ENCODE assay signal across 23 cellular contexts in genomic region chr2:50635824-50636223, GRCh38.
"Had no signal": no experiment of that assay in that cellular context is flagged by ENCODE, and none has a peak within 500 bp of the region (broad histone marks: within the 10 kb centered on the region; RNA-seq: fewer than 3 reads in every experiment).

No MANE protein-coding gene starts in this region.

- H3K27me3 ChIP-seq: esophagus squamous epithelium, neutrophil, right atrium auricular region, spleen, testis, tibial artery had no signal

- H3K27ac ChIP-seq: esophagus squamous epithelium, lower lobe of right lung, neutrophil, prostate gland, right atrium auricular region, skin epidermis, spleen, testis, tibial artery had no signal

- H3K9me3 ChIP-seq: esophagus squamous epithelium, lower lobe of right lung, neutrophil, prostate gland, right atrium auricular region, spleen, testis, tibial artery had no signal

- FAIRE-seq: endometrium, keratinocyte had no signal

- H3K36me3 ChIP-seq: esophagus squamous epithelium, lower lobe of right lung, neutrophil, prostate gland, right atrium auricular region, spleen, tibial artery had no signal

- ATAC-seq: effector memory CD8-positive, alpha-beta T cell; left ventricle myocardium superior; lower lobe of right lung; naive thymus-derived CD8-positive, alpha-beta T cell; stimulated activated memory B cell treated with anti-CD40 and anti-IgM and Interleukin-4, amounts not matched to agents 10 μg/mL and 1 μg/mL and 100 μg/mL, for 72 hours; stimulated activated naive CD8-positive, alpha-beta T cell treated with anti-CD3 and anti-CD28 coated beads, Interleukin-15, Interleukin-2, amounts not matched to agents 100 U/mL and 50 U/mL, for 24 hours had no signal

- H3K4me3 ChIP-seq: esophagus squamous epithelium, lower lobe of right lung, prostate gland, right atrium auricular region, skin epidermis, spleen, testis, tibial artery had no signal

- H3K4me1 ChIP-seq: esophagus squamous epithelium, lower lobe of right lung, prostate gland, right atrium auricular region, spleen, testis, tibial artery had no signal

- DNase-seq: cortex of kidney; effector memory CD8-positive, alpha-beta T cell; erythroblast; esophagus squamous epithelium; foreskin melanocyte; hypothalamus; immature natural killer cell; left ventricle myocardium superior; lower lobe of right lung; naive thymus-derived CD8-positive, alpha-beta T cell; spleen; stimulated activated CD4-positive, alpha-beta T cell treated with anti-CD3 and anti-CD28 coated beads, Interleukin-4, amount 100 ng/mL, for 4 hours; stimulated activated naive CD8-positive, alpha-beta T cell treated with anti-CD3 and anti-CD28 coated beads, Interleukin-15, Interleukin-2, amounts not matched to agents 100 U/mL and 50 U/mL, for 24 hours; substantia nigra; testis; tibial artery had no signal
